Comparison of ENCODE assay signal across 1 cellular context in genomic region chr7:131105803-131106680, GRCh38.
TF ChIP-seq lines count a peak whose summit lies in the region.

No MANE protein-coding gene starts in this region.

TF ChIP-seq in HEK293, 187 proteins besides CTCF, POLR2A, EP300 and RAD21 (continued from another document and continues in another):
- TF ChIP-seq, protein P1, sequence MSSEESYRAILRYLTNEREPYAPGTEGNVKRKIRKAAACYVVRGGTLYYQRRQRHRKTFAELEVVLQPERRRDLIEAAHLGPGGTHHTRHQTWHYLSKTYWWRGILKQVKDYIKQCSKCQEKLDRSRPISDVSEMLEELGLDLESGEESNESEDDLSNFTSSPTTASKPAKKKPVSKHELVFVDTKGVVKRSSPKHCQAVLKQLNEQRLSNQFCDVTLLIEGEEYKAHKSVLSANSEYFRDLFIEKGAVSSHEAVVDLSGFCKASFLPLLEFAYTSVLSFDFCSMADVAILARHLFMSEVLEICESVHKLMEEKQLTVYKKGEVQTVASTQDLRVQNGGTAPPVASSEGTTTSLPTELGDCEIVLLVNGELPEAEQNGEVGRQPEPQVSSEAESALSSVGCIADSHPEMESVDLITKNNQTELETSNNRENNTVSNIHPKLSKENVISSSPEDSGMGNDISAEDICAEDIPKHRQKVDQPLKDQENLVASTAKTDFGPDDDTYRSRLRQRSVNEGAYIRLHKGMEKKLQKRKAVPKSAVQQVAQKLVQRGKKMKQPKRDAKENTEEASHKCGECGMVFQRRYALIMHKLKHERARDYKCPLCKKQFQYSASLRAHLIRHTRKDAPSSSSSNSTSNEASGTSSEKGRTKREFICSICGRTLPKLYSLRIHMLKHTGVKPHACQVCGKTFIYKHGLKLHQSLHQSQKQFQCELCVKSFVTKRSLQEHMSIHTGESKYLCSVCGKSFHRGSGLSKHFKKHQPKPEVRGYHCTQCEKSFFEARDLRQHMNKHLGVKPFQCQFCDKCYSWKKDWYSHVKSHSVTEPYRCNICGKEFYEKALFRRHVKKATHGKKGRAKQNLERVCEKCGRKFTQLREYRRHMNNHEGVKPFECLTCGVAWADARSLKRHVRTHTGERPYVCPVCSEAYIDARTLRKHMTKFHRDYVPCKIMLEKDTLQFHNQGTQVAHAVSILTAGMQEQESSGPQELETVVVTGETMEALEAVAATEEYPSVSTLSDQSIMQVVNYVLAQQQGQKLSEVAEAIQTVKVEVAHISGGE (tag by site-specific recombination; conservative IDR thresholded peaks at IDR 0.05; ENCODE audit: low read depth), result peak; percentile 36; the same call in 1 of the 2 replicates
- TF ChIP-seq ZNF776 (tag by site-specific recombination; IDR thresholded peaks at IDR 0.05; ENCODE audit: borderline replicate concordance) (no peak), ZNF335 (tag by site-specific recombination; conservative IDR thresholded peaks at IDR 0.05) (peak; percentile 38), ZNF473 (tag by site-specific recombination; IDR thresholded peaks at IDR 0.05) (no peak), EGR2 (tag by site-specific recombination; IDR thresholded peaks at IDR 0.05; ENCODE audit: low read depth) (peak; percentile 86; the same call in 1 of the 2 replicates), ZNF239 (tag by site-specific recombination; IDR thresholded peaks at IDR 0.05) (no peak), ZNF561 (tag by site-specific recombination; IDR thresholded peaks at IDR 0.05; ENCODE audit: borderline replicate concordance) (peak; percentile 76; the same call in 1 of the 2 replicates), ZIC2 (tag by site-specific recombination; IDR thresholded peaks at IDR 0.05) (peak; percentile 50), ZBTB44 (tag by site-specific recombination; IDR thresholded peaks at IDR 0.05) (no peak), ZNF510 (tag by site-specific recombination; IDR thresholded peaks at IDR 0.05; ENCODE audit: insufficient replicate concordance) (no peak), ZBTB21 (tag by site-specific recombination; IDR thresholded peaks at IDR 0.05) (peak; percentile 58), ZNF148 (tag by site-specific recombination; IDR thresholded peaks at IDR 0.05; ENCODE audit: borderline replicate concordance) (no peak), GLIS1 (tag by site-specific recombination; IDR thresholded peaks at IDR 0.05) (peak; percentile 70), ZNF202 (tag by site-specific recombination; IDR thresholded peaks at IDR 0.05; ENCODE audit: borderline replicate concordance) (no peak), TCF7L2 (IDR thresholded peaks at IDR 0.05; ENCODE audit: borderline replicate concordance, low read depth, low read length) (no peak), ZNF677 (tag by site-specific recombination; IDR thresholded peaks at IDR 0.05) (0 out of 2 replicates have a peak, but pooled peaks have one; percentile 7), MEIS1 (CRISPR knock-in tag; IDR thresholded peaks at IDR 0.05; ENCODE audit: borderline replicate concordance) (no peak), ZBTB8A (tag by site-specific recombination; IDR thresholded peaks at IDR 0.05) (peak; percentile 81), BCL11A (tag by site-specific recombination; IDR thresholded peaks at IDR 0.05; ENCODE audit: low read depth) (no peak), ZFHX2 (tag by site-specific recombination; conservative IDR thresholded peaks at IDR 0.05) (peak; percentile 95), ZFP3 (tag by site-specific recombination; IDR thresholded peaks at IDR 0.05; ENCODE audit: low read depth) (no peak), SP7 (tag by site-specific recombination; IDR thresholded peaks at IDR 0.05) (peak; percentile 41; the same call in 1 of the 2 replicates), ZSCAN30 (tag by site-specific recombination; IDR thresholded peaks at IDR 0.05) (no peak), YY1 (tag by site-specific recombination; IDR thresholded peaks at IDR 0.05) (peak; percentile 41; the same call in 1 of the 2 replicates), ZNF175 (tag by site-specific recombination; IDR thresholded peaks at IDR 0.05) (no peak), ZNF132 (tag by site-specific recombination; IDR thresholded peaks at IDR 0.05; ENCODE audit: borderline replicate concordance) (no peak), ZNF600 (tag by site-specific recombination; IDR thresholded peaks at IDR 0.05) (peak; percentile 66; the same call in 1 of the 2 replicates), ZNF423 (tag by site-specific recombination; IDR thresholded peaks at IDR 0.05) (no peak), ZNF10 (tag by site-specific recombination; IDR thresholded peaks at IDR 0.05) (no peak), SP3 (tag by site-specific recombination; IDR thresholded peaks at IDR 0.05) (peak; percentile 92), KLF8 (tag by site-specific recombination; IDR thresholded peaks at IDR 0.05) (peak; percentile 78; the same call in 1 of the 2 replicates), ZNF530 (tag by site-specific recombination; IDR thresholded peaks at IDR 0.05; ENCODE audit: low read depth) (no peak), KLF1 (tag by site-specific recombination; IDR thresholded peaks at IDR 0.05) (peak; percentile 76), ZBTB17 (tag by site-specific recombination; IDR thresholded peaks at IDR 0.05) (no peak; the same call in 1 of the 2 replicates), SP2 (tag by site-specific recombination; IDR thresholded peaks at IDR 0.05) (peak; percentile 83), ZNF843 (tag by site-specific recombination; IDR thresholded peaks at IDR 0.05) (peak; percentile 19; the same call in 1 of the 2 replicates), ZNF660 (tag by site-specific recombination; IDR thresholded peaks at IDR 0.05) (peak; percentile 20; the same call in 1 of the 2 replicates), ZNF76 (tag by site-specific recombination; IDR thresholded peaks at IDR 0.05; ENCODE audit: borderline replicate concordance, low read depth) (no peak), ZNF341 (tag by site-specific recombination; IDR thresholded peaks at IDR 0.05; ENCODE audit: low read depth) (peak; percentile 82)
- TF ChIP-seq, protein P2, sequence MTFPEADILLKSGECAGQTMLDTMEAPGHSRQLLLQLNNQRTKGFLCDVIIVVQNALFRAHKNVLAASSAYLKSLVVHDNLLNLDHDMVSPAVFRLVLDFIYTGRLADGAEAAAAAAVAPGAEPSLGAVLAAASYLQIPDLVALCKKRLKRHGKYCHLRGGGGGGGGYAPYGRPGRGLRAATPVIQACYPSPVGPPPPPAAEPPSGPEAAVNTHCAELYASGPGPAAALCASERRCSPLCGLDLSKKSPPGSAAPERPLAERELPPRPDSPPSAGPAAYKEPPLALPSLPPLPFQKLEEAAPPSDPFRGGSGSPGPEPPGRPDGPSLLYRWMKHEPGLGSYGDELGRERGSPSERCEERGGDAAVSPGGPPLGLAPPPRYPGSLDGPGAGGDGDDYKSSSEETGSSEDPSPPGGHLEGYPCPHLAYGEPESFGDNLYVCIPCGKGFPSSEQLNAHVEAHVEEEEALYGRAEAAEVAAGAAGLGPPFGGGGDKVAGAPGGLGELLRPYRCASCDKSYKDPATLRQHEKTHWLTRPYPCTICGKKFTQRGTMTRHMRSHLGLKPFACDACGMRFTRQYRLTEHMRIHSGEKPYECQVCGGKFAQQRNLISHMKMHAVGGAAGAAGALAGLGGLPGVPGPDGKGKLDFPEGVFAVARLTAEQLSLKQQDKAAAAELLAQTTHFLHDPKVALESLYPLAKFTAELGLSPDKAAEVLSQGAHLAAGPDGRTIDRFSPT (tag by site-specific recombination; IDR thresholded peaks at IDR 0.05), result peak; percentile 89
- TF ChIP-seq, protein P3, sequence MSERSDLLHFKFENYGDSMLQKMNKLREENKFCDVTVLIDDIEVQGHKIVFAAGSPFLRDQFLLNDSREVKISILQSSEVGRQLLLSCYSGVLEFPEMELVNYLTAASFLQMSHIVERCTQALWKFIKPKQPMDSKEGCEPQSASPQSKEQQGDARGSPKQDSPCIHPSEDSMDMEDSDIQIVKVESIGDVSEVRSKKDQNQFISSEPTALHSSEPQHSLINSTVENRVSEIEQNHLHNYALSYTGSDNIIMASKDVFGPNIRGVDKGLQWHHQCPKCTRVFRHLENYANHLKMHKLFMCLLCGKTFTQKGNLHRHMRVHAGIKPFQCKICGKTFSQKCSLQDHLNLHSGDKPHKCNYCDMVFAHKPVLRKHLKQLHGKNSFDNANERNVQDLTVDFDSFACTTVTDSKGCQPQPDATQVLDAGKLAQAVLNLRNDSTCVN (tag by site-specific recombination; optimal IDR thresholded peaks at IDR 0.05), result peak; percentile 75
- TF ChIP-seq, protein P4, sequence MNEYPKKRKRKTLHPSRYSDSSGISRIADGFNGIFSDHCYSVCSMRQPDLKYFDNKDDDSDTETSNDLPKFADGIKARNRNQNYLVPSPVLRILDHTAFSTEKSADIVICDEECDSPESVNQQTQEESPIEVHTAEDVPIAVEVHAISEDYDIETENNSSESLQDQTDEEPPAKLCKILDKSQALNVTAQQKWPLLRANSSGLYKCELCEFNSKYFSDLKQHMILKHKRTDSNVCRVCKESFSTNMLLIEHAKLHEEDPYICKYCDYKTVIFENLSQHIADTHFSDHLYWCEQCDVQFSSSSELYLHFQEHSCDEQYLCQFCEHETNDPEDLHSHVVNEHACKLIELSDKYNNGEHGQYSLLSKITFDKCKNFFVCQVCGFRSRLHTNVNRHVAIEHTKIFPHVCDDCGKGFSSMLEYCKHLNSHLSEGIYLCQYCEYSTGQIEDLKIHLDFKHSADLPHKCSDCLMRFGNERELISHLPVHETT (tag by site-specific recombination; IDR thresholded peaks at IDR 0.05), result no peak
- TF ChIP-seq, protein P5, sequence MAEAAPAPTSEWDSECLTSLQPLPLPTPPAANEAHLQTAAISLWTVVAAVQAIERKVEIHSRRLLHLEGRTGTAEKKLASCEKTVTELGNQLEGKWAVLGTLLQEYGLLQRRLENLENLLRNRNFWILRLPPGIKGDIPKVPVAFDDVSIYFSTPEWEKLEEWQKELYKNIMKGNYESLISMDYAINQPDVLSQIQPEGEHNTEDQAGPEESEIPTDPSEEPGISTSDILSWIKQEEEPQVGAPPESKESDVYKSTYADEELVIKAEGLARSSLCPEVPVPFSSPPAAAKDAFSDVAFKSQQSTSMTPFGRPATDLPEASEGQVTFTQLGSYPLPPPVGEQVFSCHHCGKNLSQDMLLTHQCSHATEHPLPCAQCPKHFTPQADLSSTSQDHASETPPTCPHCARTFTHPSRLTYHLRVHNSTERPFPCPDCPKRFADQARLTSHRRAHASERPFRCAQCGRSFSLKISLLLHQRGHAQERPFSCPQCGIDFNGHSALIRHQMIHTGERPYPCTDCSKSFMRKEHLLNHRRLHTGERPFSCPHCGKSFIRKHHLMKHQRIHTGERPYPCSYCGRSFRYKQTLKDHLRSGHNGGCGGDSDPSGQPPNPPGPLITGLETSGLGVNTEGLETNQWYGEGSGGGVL (tag by site-specific recombination; IDR thresholded peaks at IDR 0.05), result peak; percentile 79
- TF ChIP-seq, protein P6, sequence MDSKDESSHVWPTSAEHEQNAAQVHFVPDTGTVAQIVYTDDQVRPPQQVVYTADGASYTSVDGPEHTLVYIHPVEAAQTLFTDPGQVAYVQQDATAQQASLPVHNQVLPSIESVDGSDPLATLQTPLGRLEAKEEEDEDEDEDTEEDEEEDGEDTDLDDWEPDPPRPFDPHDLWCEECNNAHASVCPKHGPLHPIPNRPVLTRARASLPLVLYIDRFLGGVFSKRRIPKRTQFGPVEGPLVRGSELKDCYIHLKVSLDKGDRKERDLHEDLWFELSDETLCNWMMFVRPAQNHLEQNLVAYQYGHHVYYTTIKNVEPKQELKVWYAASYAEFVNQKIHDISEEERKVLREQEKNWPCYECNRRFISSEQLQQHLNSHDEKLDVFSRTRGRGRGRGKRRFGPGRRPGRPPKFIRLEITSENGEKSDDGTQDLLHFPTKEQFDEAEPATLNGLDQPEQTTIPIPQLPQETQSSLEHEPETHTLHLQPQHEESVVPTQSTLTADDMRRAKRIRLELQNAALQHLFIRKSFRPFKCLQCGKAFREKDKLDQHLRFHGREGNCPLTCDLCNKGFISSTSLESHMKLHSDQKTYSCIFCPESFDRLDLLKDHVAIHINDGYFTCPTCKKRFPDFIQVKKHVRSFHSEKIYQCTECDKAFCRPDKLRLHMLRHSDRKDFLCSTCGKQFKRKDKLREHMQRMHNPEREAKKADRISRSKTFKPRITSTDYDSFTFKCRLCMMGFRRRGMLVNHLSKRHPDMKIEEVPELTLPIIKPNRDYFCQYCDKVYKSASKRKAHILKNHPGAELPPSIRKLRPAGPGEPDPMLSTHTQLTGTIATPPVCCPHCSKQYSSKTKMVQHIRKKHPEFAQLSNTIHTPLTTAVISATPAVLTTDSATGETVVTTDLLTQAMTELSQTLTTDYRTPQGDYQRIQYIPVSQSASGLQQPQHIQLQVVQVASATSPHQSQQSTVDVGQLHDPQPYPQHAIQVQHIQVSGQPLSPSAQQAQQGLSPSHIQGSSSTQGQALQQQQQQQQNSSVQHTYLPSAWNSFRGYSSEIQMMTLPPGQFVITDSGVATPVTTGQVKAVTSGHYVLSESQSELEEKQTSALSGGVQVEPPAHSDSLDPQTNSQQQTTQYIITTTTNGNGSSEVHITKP (tag by site-specific recombination; IDR thresholded peaks at IDR 0.05), result peak; percentile 63; the same call in 1 of the 2 replicates
